ENCODE assay signal across 9 cellular contexts in genomic region chr15:87752250-87752951, GRCh38.
DNase-seq lines count a peak whose midpoint lies in the region; ATAC-seq and TF ChIP-seq lines count a peak whose summit lies in the region.
"Had no signal": no experiment of that assay in that cellular context is flagged by ENCODE, and none has a peak within 500 bp of the region (broad histone marks: within the 10 kb centered on the region; RNA-seq: fewer than 3 reads in every experiment).

No MANE protein-coding gene starts in this region.

- H3K36me3 ChIP-seq in adipocyte (ENCODE audit: control insufficient read depth, insufficient read depth, low read length, severe bottlenecking) = no peaks in the 10 kb centered on the region

- no peaks in the 10 kb centered on the region for H3K27me3 ChIP-seq in adipocyte (replicated peaks; ENCODE audit: control insufficient read depth, insufficient read depth, low read length)

- no peak overlapping the region for H3K4me3 Mint-ChIP-seq in stimulated activated effector memory CD8-positive, alpha-beta T cell treated with anti-CD3 and anti-CD28 coated beads, Interleukin-12 subunit alpha, Interleukin-12 subunit beta, amount 100 ng/mL, for 72 hours
- H3K4me3 Mint-ChIP-seq: nephron had no signal

- no peaks in the 10 kb centered on the region for H3K9me3 Mint-ChIP-seq in stimulated activated effector memory CD8-positive, alpha-beta T cell treated with anti-CD3 and anti-CD28 coated beads, Interleukin-12 subunit alpha, Interleukin-12 subunit beta, amount 100 ng/mL, for 72 hours
- H3K9me3 Mint-ChIP-seq: nephron had no signal

- no peak for TF ChIP-seq POLR2A in GM18505 (IDR thresholded peaks at IDR 0.05; ENCODE audit: borderline replicate concordance, extremely low read depth, insufficient read depth, insufficient read length)

- DNase-seq in AG09309 (ENCODE audit: low read depth) = peak; percentile 76
- DNase-seq in HS-27A (ENCODE audit: low read depth) = peak; percentile 96
- DNase-seq in adipocyte (ENCODE audit: low read depth) = peak; percentile 81
- peak; percentile 59 for DNase-seq in left kidney (ENCODE audit: low read depth, low spot score)
- no peak for DNase-seq in stimulated activated effector memory CD8-positive, alpha-beta T cell treated with anti-CD3 and anti-CD28 coated beads, Interleukin-12 subunit alpha, Interleukin-12 subunit beta, amount 100 ng/mL, for 72 hours (ENCODE audit: low spot score in 2 of 2)
- DNase-seq in NOMO-1 (lab: John Stamatoyannopoulos, UW; ENCODE audit: unreplicated experiment in 2 of 2) = no peak

- H3K4me3 ChIP-seq in AG09309 (ENCODE audit: control insufficient read depth, low read depth, low read length) (no peak overlapping the region), adipocyte (ENCODE audit: low read length) (no peak overlapping the region)

- H3K9me3 ChIP-seq in adipocyte (ENCODE audit: control insufficient read depth, low read length) = no peaks in the 10 kb centered on the region

- peaks cover 10% of the 10 kb centered on the region for H3K4me1 ChIP-seq in adipocyte (ENCODE audit: control insufficient read depth, insufficient read depth, low read length)

- no peaks in the 10 kb centered on the region for H3K36me3 Mint-ChIP-seq in stimulated activated effector memory CD8-positive, alpha-beta T cell treated with anti-CD3 and anti-CD28 coated beads, Interleukin-12 subunit alpha, Interleukin-12 subunit beta, amount 100 ng/mL, for 72 hours

- H3K9ac ChIP-seq in adipocyte (ENCODE audit: low read length) = no peak overlapping the region

- no peak for TF ChIP-seq CTCF in AG09309 (IDR thresholded peaks at IDR 0.05; ENCODE audit: control insufficient read depth, insufficient read depth, low read depth, low read length, missing control alignments)

- ATAC-seq in HG02588 (IDR thresholded peaks at IDR 0.05; ENCODE audit: unreplicated experiment) = no peak
- ATAC-seq in stimulated activated effector memory CD8-positive, alpha-beta T cell treated with anti-CD3 and anti-CD28 coated beads, Interleukin-12 subunit alpha, Interleukin-12 subunit beta, amount 100 ng/mL, for 72 hours = no peak
- no peak for ATAC-seq in GM18505 (IDR thresholded peaks at IDR 0.05; ENCODE audit: unreplicated experiment)

- H3K4me1 Mint-ChIP-seq in stimulated activated effector memory CD8-positive, alpha-beta T cell treated with anti-CD3 and anti-CD28 coated beads, Interleukin-12 subunit alpha, Interleukin-12 subunit beta, amount 100 ng/mL, for 72 hours = no peaks in the 10 kb centered on the region

- H3K27ac Mint-ChIP-seq in stimulated activated effector memory CD8-positive, alpha-beta T cell treated with anti-CD3 and anti-CD28 coated beads, Interleukin-12 subunit alpha, Interleukin-12 subunit beta, amount 100 ng/mL, for 72 hours = no peak overlapping the region

Comparison
In these comparisons a context has a peak if more than half of its experiments do, and no peak if none do; other contexts are left out.
1. DNase-seq: peak in AG09309 (single experiment), HS-27A (single experiment), adipocyte (single experiment) and left kidney (single experiment); none in stimulated activated effector memory CD8-positive, alpha-beta T cell treated with anti-CD3 and anti-CD28 coated beads, Interleukin-12 subunit alpha, Interleukin-12 subunit beta, amount 100 ng/mL, for 72 hours (0 of 2) and NOMO-1 (0 of 2).